8 cellular contexts compared by ENCODE assay signal in the genomic region with DNA sequence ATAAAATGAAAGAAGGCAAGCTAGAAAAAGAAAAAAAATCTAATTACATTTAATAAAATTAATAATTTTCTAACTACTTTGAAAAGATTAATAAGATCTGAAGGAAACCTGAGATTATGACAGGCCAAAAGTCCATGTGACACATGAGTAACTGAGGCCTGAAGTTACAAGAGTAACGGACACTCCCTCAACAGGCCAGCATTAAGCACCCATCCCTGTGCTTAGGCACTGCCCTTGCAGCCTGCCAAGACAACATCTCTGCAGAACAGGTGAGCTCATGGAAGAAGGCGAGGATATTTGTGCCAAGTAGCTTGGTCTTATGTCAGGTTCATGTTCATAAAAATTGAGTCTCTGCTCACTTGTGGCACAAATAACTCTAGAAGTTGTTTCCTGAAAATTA.
"Had no signal": no experiment of that assay in that cellular context is flagged by ENCODE, and none has a peak within 500 bp of the region (broad histone marks: within the 10 kb centered on the region; RNA-seq: fewer than 3 reads in every experiment).

No MANE protein-coding gene starts in this region.

- H3K4me3 ChIP-seq: GM12878 had no signal

- ATAC-seq: GM12878 had no signal

- FAIRE-seq: G401.6, GM12878, GM12891, GM12892, GM18507, GM19239 had no signal

- DNase-seq: GDM1, GF-D8 had no signal
